Comparison of ENCODE assay signal across 8 cellular contexts in genomic region chr21:44800103-44800502, GRCh38. TPM values are rescaled to one million over a fixed set of nuclear protein-coding genes. Genes with fewer than 3 reads are reported as not detected.
DNase-seq lines count a peak whose midpoint lies in the region; ATAC-seq lines count a peak whose summit lies in the region.

No MANE protein-coding gene starts in this region.

- ATAC-seq in activated CD8-positive, alpha-beta T cell treated with anti-CD3 and anti-CD28 coated beads, Interleukin-2, amount 10 ng/mL, durations not matched to agents 7 days and 5 days: no peak
- ATAC-seq in HG03159 (IDR thresholded peaks at IDR 0.05; ENCODE audit: unreplicated experiment) (no peak), GM21515 (IDR thresholded peaks at IDR 0.05; ENCODE audit: unreplicated experiment) (no peak)

- H3K4me3 Mint-ChIP-seq in CD8-positive, alpha-beta memory T cell: peak overlapping the region; percentile 94 to 99 (median 98)
- H3K4me3 Mint-ChIP-seq in activated CD8-positive, alpha-beta T cell treated with anti-CD3 and anti-CD28 coated beads, Interleukin-2, amount 10 ng/mL, durations not matched to agents 7 days and 5 days: peak overlapping the region; percentile 93
- peak overlapping the region; percentile 91 to 98 (median 97) for H3K4me3 Mint-ChIP-seq in immature natural killer cell

- DNase-seq in CD8-positive, alpha-beta memory T cell: no peak
- DNase-seq in KBM-7 (peak; percentile 60), immature natural killer cell (no peak), HPDE6-E6E7 (ENCODE audit: extremely low spot score) (no peak), NCI-H1930 (lab: John Stamatoyannopoulos, UW) (no peak)
- peak; percentile 41 for DNase-seq in activated CD8-positive, alpha-beta T cell treated with anti-CD3 and anti-CD28 coated beads, Interleukin-2, amount 10 ng/mL, durations not matched to agents 7 days and 5 days

- peaks cover 0 to 60% (median 4%) of the 10 kb centered on the region in 3 donors for H3K36me3 Mint-ChIP-seq in CD8-positive, alpha-beta memory T cell
- H3K36me3 Mint-ChIP-seq in activated CD8-positive, alpha-beta T cell treated with anti-CD3 and anti-CD28 coated beads, Interleukin-2, amount 10 ng/mL, durations not matched to agents 7 days and 5 days (ENCODE audit: low read depth): peaks cover 57% of the 10 kb centered on the region
- H3K36me3 Mint-ChIP-seq in immature natural killer cell: peaks cover 3 to 9% (median 8%) of the 10 kb centered on the region in 3 donors

- H3K4me1 ChIP-seq in CD8-positive, alpha-beta memory T cell (ENCODE audit: insufficient read depth, low read length): peaks cover 28% of the 10 kb centered on the region

- H3K9me3 ChIP-seq in CD8-positive, alpha-beta memory T cell (ENCODE audit: low read length): no peaks in the 10 kb centered on the region

- no peaks in the 10 kb centered on the region for H3K9me3 Mint-ChIP-seq in CD8-positive, alpha-beta memory T cell
- H3K9me3 Mint-ChIP-seq in activated CD8-positive, alpha-beta T cell treated with anti-CD3 and anti-CD28 coated beads, Interleukin-2, amount 10 ng/mL, durations not matched to agents 7 days and 5 days (ENCODE audit: insufficient read depth): no peaks in the 10 kb centered on the region
- no peaks in the 10 kb centered on the region for H3K9me3 Mint-ChIP-seq in immature natural killer cell

- H3K27me3 Mint-ChIP-seq in CD8-positive, alpha-beta memory T cell: no peaks in the 10 kb centered on the region
- H3K27me3 Mint-ChIP-seq in activated CD8-positive, alpha-beta T cell treated with anti-CD3 and anti-CD28 coated beads, Interleukin-2, amount 10 ng/mL, durations not matched to agents 7 days and 5 days (ENCODE audit: low read depth): no peaks in the 10 kb centered on the region
- peaks cover 3 to 8% (median 5%) of the 10 kb centered on the region in 3 donors for H3K27me3 Mint-ChIP-seq in immature natural killer cell (ENCODE audit: low read depth in 3 of 3)

- CTCF ChIA-PET in CD8-positive, alpha-beta memory T cell (lab: Charles Lee): interaction anchor here (1.0 to 3.8 kb wide), 12 partner anchors 10 to 328 kb away, joined by 3 to 38 read pairs (median 8); partner anchors contain the start of genes ITGB2, PTTG1IP and SLX9
- CTCF ChIA-PET in activated CD8-positive, alpha-beta T cell treated with anti-CD3 and anti-CD28 coated beads, Interleukin-2, amount 10 ng/mL, durations not matched to agents 7 days and 5 days (lab: Charles Lee): interaction anchor here (0.9 to 6.2 kb wide), 25 partner anchors 8 to 343 kb away, joined by 3 to 106 read pairs (median 7); partner anchors contain the start of genes PTTG1IP and SLX9

- H3K27me3 ChIP-seq in CD8-positive, alpha-beta memory T cell (ENCODE audit: insufficient read depth, low read length, poor library complexity, severe bottlenecking): no peaks in the 10 kb centered on the region

- POLR2A ChIA-PET in CD8-positive, alpha-beta memory T cell (lab: Charles Lee): interaction anchor here (1.0 kb wide), 1 partner anchor 73 kb away, joined by 4 read pairs; the partner anchor contains the start of gene PTTG1IP
- POLR2A ChIA-PET in activated CD8-positive, alpha-beta T cell treated with anti-CD3 and anti-CD28 coated beads, Interleukin-2, amount 10 ng/mL, durations not matched to agents 7 days and 5 days (lab: Charles Lee): interaction anchor here (1.1 to 2.4 kb wide), 3 partner anchors 16 to 127 kb away, joined by 3 to 9 read pairs (median 6); no protein-coding TSS in a partner anchor

- peak overlapping the region; percentile 68 for H3K4me3 ChIP-seq in CD8-positive, alpha-beta memory T cell (ENCODE audit: low read length)

- H3K27ac Mint-ChIP-seq in CD8-positive, alpha-beta memory T cell: peak overlapping the region in 7 of 8 donors; percentile 37 to 96 (median 87)
- H3K27ac Mint-ChIP-seq in activated CD8-positive, alpha-beta T cell treated with anti-CD3 and anti-CD28 coated beads, Interleukin-2, amount 10 ng/mL, durations not matched to agents 7 days and 5 days: no peak overlapping the region
- H3K27ac Mint-ChIP-seq in immature natural killer cell: peak overlapping the region in 3 of 6 donors; percentile 29 to 82 (median 29)

- H3K36me3 ChIP-seq in CD8-positive, alpha-beta memory T cell (ENCODE audit: insufficient read depth, low read length): peaks cover 10% of the 10 kb centered on the region

- H3K4me1 Mint-ChIP-seq in CD8-positive, alpha-beta memory T cell: peaks cover 43 to 68% (median 58%) of the 10 kb centered on the region in 3 donors
- H3K4me1 Mint-ChIP-seq in activated CD8-positive, alpha-beta T cell treated with anti-CD3 and anti-CD28 coated beads, Interleukin-2, amount 10 ng/mL, durations not matched to agents 7 days and 5 days (ENCODE audit: low read depth): peaks cover 58% of the 10 kb centered on the region
- H3K4me1 Mint-ChIP-seq in immature natural killer cell: peaks cover 28 to 48% of the 10 kb centered on the region in 2 donors

- no peak overlapping the region for H3K27ac ChIP-seq in CD8-positive, alpha-beta memory T cell (ENCODE audit: low read depth, low read length)

- in situ Hi-C loops in KBM-7 (cut with MboI; ENCODE audit: low pct_unique_long_range_greater_than_20kb, low sequenced_read_pairs): no loop called here

RNA-seq across cellular contexts. Expression of gene UBE2G2, which starts 1.5 kb away (rescaled TPM):
- total RNA-seq in CD8-positive, alpha-beta memory T cell: 100 to 1,000 TPM; 112 to 116 TPM
- 60.1 TPM for polyA plus RNA-seq in CD8-positive, alpha-beta memory T cell
- total RNA-seq in activated CD8-positive, alpha-beta T cell treated with anti-CD3 and anti-CD28 coated beads, Interleukin-2, amount 10 ng/mL, durations not matched to agents 7 days and 5 days: 10 to 100 TPM; 85.5 to 86.0 TPM
- 10 to 100 TPM; 43.6 to 62.9 (median 56.2) TPM for polyA plus RNA-seq in immature natural killer cell

RNA-seq across cellular contexts. Expression of gene SUMO3, which starts 17.8 kb away (rescaled TPM):
- total RNA-seq in CD8-positive, alpha-beta memory T cell: 10 to 100 TPM; 81.7 to 85.3 TPM
- 88.1 TPM for polyA plus RNA-seq in CD8-positive, alpha-beta memory T cell
- total RNA-seq in activated CD8-positive, alpha-beta T cell treated with anti-CD3 and anti-CD28 coated beads, Interleukin-2, amount 10 ng/mL, durations not matched to agents 7 days and 5 days: 100 to 1,000 TPM in 1 of 2 experiments, 10 to 100 TPM in 1; 98.8 to 102 TPM
- 10 to 100 TPM; 85.2 to 95.7 (median 87.4) TPM for polyA plus RNA-seq in immature natural killer cell

Comparison
In these comparisons a context has a peak if more than half of its experiments do, and no peak if none do; other contexts are left out.
1. DNase-seq: peak in KBM-7 (single experiment) and activated CD8-positive, alpha-beta T cell treated with anti-CD3 and anti-CD28 coated beads, Interleukin-2, amount 10 ng/mL, durations not matched to agents 7 days and 5 days (single experiment); none in CD8-positive, alpha-beta memory T cell (0 of 5), immature natural killer cell (0 of 3), HPDE6-E6E7 (single experiment) and NCI-H1930 (0 of 2).
2. Peak in every context shown above with its lines, with median percentiles within 50 percentile points of each other: H3K4me3 Mint-ChIP-seq.